In genomic region chr7:124276005-124276606, GRCh38 we compare ENCODE assay signal across 8 cellular contexts.
A peak's percentile ranks its signal among the peaks of the same experiment; 100 is the strongest.
DNase-seq lines count a peak whose midpoint lies in the region; ATAC-seq and TF ChIP-seq lines count a peak whose summit lies in the region.

No MANE protein-coding gene starts in this region.

- H3K9ac ChIP-seq in Karpas-422 (ENCODE audit: low read length) (no peak overlapping the region), adipocyte (ENCODE audit: low read length) (no peak overlapping the region), neural cell (ENCODE audit: low read length) (no peak overlapping the region)

- H3K36me3 ChIP-seq in H7 (replicated peaks; ENCODE audit: control insufficient read depth, insufficient read depth, low read length) (no peaks in the 10 kb centered on the region), Karpas-422 (ENCODE audit: insufficient read depth, low read length) (no peaks in the 10 kb centered on the region), adipocyte (ENCODE audit: control insufficient read depth, insufficient read depth, low read length, severe bottlenecking) (no peaks in the 10 kb centered on the region), neural cell (ENCODE audit: insufficient read depth, low read length) (no peaks in the 10 kb centered on the region)

- H3K4me1 ChIP-seq in Karpas-422 (ENCODE audit: low read length) (no peaks in the 10 kb centered on the region), adipocyte (ENCODE audit: control insufficient read depth, insufficient read depth, low read length) (no peaks in the 10 kb centered on the region)

- H3K4me1 Mint-ChIP-seq in activated CD4-positive, alpha-beta T cell treated with anti-CD3 and anti-CD28 coated beads for 36 hours = no peaks in the 10 kb centered on the region
- no peaks in the 10 kb centered on the region for H3K4me1 Mint-ChIP-seq in activated T-cell treated with anti-CD3 and anti-CD28 coated beads, Interleukin-2, amount 50 U/mL, for 4 hours (ENCODE audit: low read depth)

- no peaks in the 10 kb centered on the region for H3K9me2 ChIP-seq in Karpas-422 (replicated peaks; ENCODE audit: insufficient read depth, low read length)
- no peaks in the 10 kb centered on the region for H3K9me2 ChIP-seq in neural cell (ENCODE audit: insufficient read depth, low read length)

- no peaks in the 10 kb centered on the region for H3K27me3 ChIP-seq in H7 (ENCODE audit: control insufficient read depth, insufficient read depth, low read length)
- H3K27me3 ChIP-seq in Karpas-422 (ENCODE audit: low read length) = no peaks in the 10 kb centered on the region
- H3K27me3 ChIP-seq in adipocyte (replicated peaks; ENCODE audit: control insufficient read depth, insufficient read depth, low read length) = no peaks in the 10 kb centered on the region
- no peaks in the 10 kb centered on the region for H3K27me3 ChIP-seq in neural cell (ENCODE audit: insufficient read depth, low read depth, low read length)

- POLR2A ChIA-PET in activated CD4-positive, alpha-beta T cell treated with anti-CD3 and anti-CD28 coated beads for 36 hours (lab: Charles Lee) = interaction anchor here (0.5 kb wide), 1 partner anchor 14 kb away, joined by 3 read pairs; no protein-coding TSS in a partner anchor

- no peak for TF ChIP-seq RAD21 in neural cell (conservative IDR thresholded peaks at IDR 0.05)

- no peak overlapping the region for H3K4me3 Mint-ChIP-seq in activated CD4-positive, alpha-beta T cell treated with anti-CD3 and anti-CD28 coated beads for 36 hours
- H3K4me3 Mint-ChIP-seq in activated T-cell treated with anti-CD3 and anti-CD28 coated beads, Interleukin-2, amount 50 U/mL, for 4 hours = no peak overlapping the region

- H3K27ac ChIP-seq in Karpas-422 (ENCODE audit: low read length) (no peak overlapping the region), neural cell (ENCODE audit: low read length) (no peak overlapping the region)

- CTCF ChIA-PET in activated CD4-positive, alpha-beta T cell treated with anti-CD3 and anti-CD28 coated beads for 36 hours (lab: Charles Lee) = interaction anchor here (0.8 to 1.1 kb wide), 2 partner anchors 9 to 1407 kb away, joined by 3 read pairs; no protein-coding TSS in a partner anchor

- H3K79me2 ChIP-seq in Karpas-422 (ENCODE audit: low read length) (no peaks in the 10 kb centered on the region), neural cell (replicated peaks; ENCODE audit: insufficient read depth, low read length) (no peaks in the 10 kb centered on the region)

- peak; percentile 57 for ATAC-seq in activated CD4-positive, alpha-beta T cell treated with anti-CD3 and anti-CD28 coated beads for 36 hours
- no peak for ATAC-seq in activated T-cell treated with anti-CD3 and anti-CD28 coated beads, Interleukin-2, amount 50 U/mL, for 4 hours

- H3K4me2 ChIP-seq in Karpas-422 (ENCODE audit: low read depth, low read length, poor library complexity, severe bottlenecking) = no peak overlapping the region
- H3K4me2 ChIP-seq in neural cell (ENCODE audit: low read length) = no peak overlapping the region

- peaks cover 2% of the 10 kb centered on the region for H3K9me3 Mint-ChIP-seq in activated CD4-positive, alpha-beta T cell treated with anti-CD3 and anti-CD28 coated beads for 36 hours (ENCODE audit: low read depth)
- peaks cover 15% of the 10 kb centered on the region for H3K9me3 Mint-ChIP-seq in activated T-cell treated with anti-CD3 and anti-CD28 coated beads, Interleukin-2, amount 50 U/mL, for 4 hours

- no peak overlapping the region for H2AFZ ChIP-seq in Karpas-422 (ENCODE audit: low read length)
- no peak overlapping the region for H2AFZ ChIP-seq in neural cell (ENCODE audit: low read depth, low read length)

- no peaks in the 10 kb centered on the region for H3K27me3 Mint-ChIP-seq in activated CD4-positive, alpha-beta T cell treated with anti-CD3 and anti-CD28 coated beads for 36 hours
- H3K27me3 Mint-ChIP-seq in activated T-cell treated with anti-CD3 and anti-CD28 coated beads, Interleukin-2, amount 50 U/mL, for 4 hours (ENCODE audit: low read depth) = no peaks in the 10 kb centered on the region

- no peak for TF ChIP-seq EP300 in neural cell (conservative IDR thresholded peaks at IDR 0.05; ENCODE audit: poor library complexity, severe bottlenecking)

- no peaks in the 10 kb centered on the region for H3K36me3 Mint-ChIP-seq in activated CD4-positive, alpha-beta T cell treated with anti-CD3 and anti-CD28 coated beads for 36 hours (ENCODE audit: low read depth)
- no peaks in the 10 kb centered on the region for H3K36me3 Mint-ChIP-seq in activated T-cell treated with anti-CD3 and anti-CD28 coated beads, Interleukin-2, amount 50 U/mL, for 4 hours (ENCODE audit: insufficient read depth)

- peak; percentile 22 for DNase-seq in activated CD4-positive, alpha-beta T cell treated with anti-CD3 and anti-CD28 coated beads for 36 hours
- DNase-seq in activated CD4-positive, alpha-beta T cell treated with anti-CD3 and anti-CD28 coated beads, Interleukin-2, amount 50 U/mL, for 1 hour = no peak
- DNase-seq in H7 (peak; percentile 12), Karpas-422 (peak; percentile 83), adipocyte (ENCODE audit: low read depth) (peak; percentile 7), hippocampal formation (lab: John Stamatoyannopoulos, UW) (no peak)
- DNase-seq in activated T-cell treated with anti-CD3 and anti-CD28 coated beads, Interleukin-2, amount 50 U/mL, for 4 hours = no peak

- TF ChIP-seq CTCF in neural cell (IDR thresholded peaks at IDR 0.05; ENCODE audit: poor library complexity, severe bottlenecking) = peak; percentile 34

- H3K9me3 ChIP-seq in Karpas-422 (ENCODE audit: low read length) = no peaks in the 10 kb centered on the region
- no peaks in the 10 kb centered on the region for H3K9me3 ChIP-seq in adipocyte (ENCODE audit: control insufficient read depth, low read length)
- no peaks in the 10 kb centered on the region for H3K9me3 ChIP-seq in neural cell (ENCODE audit: low read length)

- H3K27ac Mint-ChIP-seq in activated CD4-positive, alpha-beta T cell treated with anti-CD3 and anti-CD28 coated beads for 36 hours = no peak overlapping the region

- no peaks in the 10 kb centered on the region for H4K20me1 ChIP-seq in Karpas-422 (ENCODE audit: insufficient read depth, low read depth, low read length)
- no peaks in the 10 kb centered on the region for H4K20me1 ChIP-seq in neural cell (ENCODE audit: insufficient read depth)

- H3K4me3 ChIP-seq in H7 (ENCODE audit: insufficient read depth, low read depth, low read length) (no peak overlapping the region), Karpas-422 (ENCODE audit: low read length) (no peak overlapping the region), adipocyte (ENCODE audit: low read length) (no peak overlapping the region), neural cell (ENCODE audit: low read length) (no peak overlapping the region)

- H3F3A ChIP-seq in neural cell (ENCODE audit: insufficient read depth, low read length, poor library complexity, severe bottlenecking) = no peaks in the 10 kb centered on the region

- intact Hi-C loops in activated CD4-positive, alpha-beta T cell treated with anti-CD3 and anti-CD28 coated beads for 36 hours (cut with DNase I, micrococcal nuclease) = no loop called here

TF ChIP-seq in neural cell, 6 proteins besides CTCF, POLR2A, EP300 and RAD21:
- no peak for TF ChIP-seq SMC3 (conservative IDR thresholded peaks at IDR 0.05; ENCODE audit: poor library complexity)
- TF ChIP-seq EZH2 (IDR thresholded peaks at IDR 0.05; ENCODE audit: borderline replicate concordance, insufficient read depth, low read length, poor library complexity, severe bottlenecking) = no peak
- TF ChIP-seq TAF1 (IDR thresholded peaks at IDR 0.05; ENCODE audit: low read depth) = no peak
- no peak for TF ChIP-seq POLR2AphosphoS5 (IDR thresholded peaks at IDR 0.05)
- no peak for TF ChIP-seq REST (IDR thresholded peaks at IDR 0.05; ENCODE audit: borderline replicate concordance)

Comparison
In these comparisons a context has a peak if more than half of its experiments do, and no peak if none do; other contexts are left out.
1. DNase-seq: peak in activated CD4-positive, alpha-beta T cell treated with anti-CD3 and anti-CD28 coated beads for 36 hours (single experiment), H7 (single experiment), Karpas-422 (single experiment) and adipocyte (single experiment); none in activated CD4-positive, alpha-beta T cell treated with anti-CD3 and anti-CD28 coated beads, Interleukin-2, amount 50 U/mL, for 1 hour (single experiment), activated T-cell treated with anti-CD3 and anti-CD28 coated beads, Interleukin-2, amount 50 U/mL, for 4 hours (single experiment) and hippocampal formation (0 of 2).